ENCODE assay signal across 12 cellular contexts in the genomic region with DNA sequence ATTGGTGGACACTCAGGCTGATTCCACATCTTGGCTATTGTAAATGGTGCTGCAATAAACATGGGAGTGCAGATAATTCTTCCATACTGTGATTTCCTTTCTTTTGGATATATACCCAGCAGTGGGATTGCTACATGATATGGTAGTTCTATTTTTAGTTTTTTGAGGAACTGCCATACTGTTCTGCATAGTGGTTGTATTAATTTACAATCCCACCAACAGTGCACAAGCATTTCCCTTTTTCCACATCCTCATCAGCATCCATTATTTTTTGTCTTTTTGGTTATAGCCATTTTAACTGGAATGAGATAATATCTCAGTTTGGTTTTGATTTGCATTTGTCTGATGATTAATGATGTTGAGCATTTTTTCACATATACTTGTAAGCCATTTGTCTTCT.
DNase-seq lines count a peak whose midpoint lies in the region.
"Had no signal": no experiment of that assay in that cellular context is flagged by ENCODE, and none has a peak within 500 bp of the region (broad histone marks: within the 10 kb centered on the region; RNA-seq: fewer than 3 reads in every experiment).

No MANE protein-coding gene starts in this region.

- H3K4me3 Mint-ChIP-seq in dendritic cell treated with granulocyte-macrophage colony-stimulating factor and Interleukin-4, amounts not matched to agents 40 ng/mL and 50 ng/mL, for 4 days: no peak overlapping the region
- H3K4me3 Mint-ChIP-seq: CD4-positive, alpha-beta T cell; H9 had no signal

- H3K9me3 Mint-ChIP-seq in dendritic cell treated with granulocyte-macrophage colony-stimulating factor and Interleukin-4, amounts not matched to agents 40 ng/mL and 50 ng/mL, for 4 days: no peaks in the 10 kb centered on the region
- H3K9me3 Mint-ChIP-seq: CD4-positive, alpha-beta T cell; H9 had no signal

- intact Hi-C loops in dendritic cell treated with granulocyte-macrophage colony-stimulating factor and Interleukin-4, amounts not matched to agents 40 ng/mL and 50 ng/mL, for 4 days (cut with micrococcal nuclease): no loop called here

- no peaks in the 10 kb centered on the region for H3K27me3 Mint-ChIP-seq in dendritic cell treated with granulocyte-macrophage colony-stimulating factor and Interleukin-4, amounts not matched to agents 40 ng/mL and 50 ng/mL, for 4 days

- peak overlapping the region; percentile 77 for H3K27ac Mint-ChIP-seq in dendritic cell treated with granulocyte-macrophage colony-stimulating factor and Interleukin-4, amounts not matched to agents 40 ng/mL and 50 ng/mL, for 4 days
- H3K27ac Mint-ChIP-seq: CD4-positive, alpha-beta T cell; H9 had no signal

- peaks cover 34% of the 10 kb centered on the region for H3K4me1 Mint-ChIP-seq in dendritic cell treated with granulocyte-macrophage colony-stimulating factor and Interleukin-4, amounts not matched to agents 40 ng/mL and 50 ng/mL, for 4 days (ENCODE audit: low read depth)
- H3K4me1 Mint-ChIP-seq: H9 had no signal

- DNase-seq in SKM-1 treated with dmso at 0.1 percent for 144 hours (lab: John Stamatoyannopoulos, UW; ENCODE audit: unreplicated experiment) (peak; percentile 2), SKM-1 (lab: John Stamatoyannopoulos, UW; ENCODE audit: unreplicated experiment) (no peak), OCI-M1 (lab: John Stamatoyannopoulos, UW) (peak; percentile 17), activated T-cell treated with anti-CD3 and anti-CD28 coated beads for 4 hours (no peak), T-helper 9 cell (no peak)
- no peak for DNase-seq in activated CD4-positive, alpha-beta T cell treated with anti-CD3 and anti-CD28 coated beads, Interleukin-2, amount 50 U/mL, for 4 hours
- DNase-seq: ACHN; CD4-positive, alpha-beta T cell; DMS79; GOT3; H9 had no signal

- no peaks in the 10 kb centered on the region for H3K36me3 Mint-ChIP-seq in dendritic cell treated with granulocyte-macrophage colony-stimulating factor and Interleukin-4, amounts not matched to agents 40 ng/mL and 50 ng/mL, for 4 days (ENCODE audit: low read depth)

Comparison
In these comparisons a context has a peak if more than half of its experiments do, and no peak if none do; other contexts are left out.
1. DNase-seq: peak in SKM-1 treated with dmso at 0.1 percent for 144 hours (single experiment) and OCI-M1 (single experiment); none in SKM-1 (single experiment), activated T-cell treated with anti-CD3 and anti-CD28 coated beads for 4 hours (single experiment), activated CD4-positive, alpha-beta T cell treated with anti-CD3 and anti-CD28 coated beads, Interleukin-2, amount 50 U/mL, for 4 hours (0 of 2) and T-helper 9 cell (single experiment).